27 cellular contexts compared by ENCODE assay signal in genomic region chr7:99047526-99048077, GRCh38.
"Had no signal": no experiment of that assay in that cellular context is flagged by ENCODE, and none has a peak within 500 bp of the region (broad histone marks: within the 10 kb centered on the region; RNA-seq: fewer than 3 reads in every experiment).

No MANE protein-coding gene starts in this region.

- H3K4me1 ChIP-seq: left lung, uterus had no signal

- ATAC-seq: esophagus mucosa; left lung; natural killer cell treated with Interleukin-12 subunit alpha and Interleukin-12 subunit beta and Interleukin-15 and Interleukin-18, amount 100 ng/mL, for 72 hours; right cardiac atrium; stimulated activated naive CD8-positive, alpha-beta T cell treated with anti-CD3 and anti-CD28 coated beads, Interleukin-15, amount 100 ng/mL, for 72 hours; T-helper 17 cell had no signal

- H3K27ac ChIP-seq: brain microvascular endothelial cell, left lung, neutrophil, ovary, uterus had no signal

- H3K4me3 Mint-ChIP-seq: activated CD4-positive, alpha-beta memory T cell treated with anti-CD3 and anti-CD28 coated beads, Interleukin-2, amount 10 ng/mL, durations not matched to agents 7 days and 5 days; natural killer cell treated with Interleukin-12 subunit alpha and Interleukin-12 subunit beta and Interleukin-15 and Interleukin-18, amount 100 ng/mL, for 72 hours; stimulated activated naive CD8-positive, alpha-beta T cell treated with anti-CD3 and anti-CD28 coated beads, Interleukin-15, amount 100 ng/mL, for 72 hours; T-helper 17 cell had no signal

- H3K9me3 ChIP-seq: left lung, neutrophil, ovary, uterus had no signal

- H3K27ac Mint-ChIP-seq: activated CD4-positive, alpha-beta memory T cell treated with anti-CD3 and anti-CD28 coated beads, Interleukin-2, amount 10 ng/mL, durations not matched to agents 7 days and 5 days; natural killer cell treated with Interleukin-12 subunit alpha and Interleukin-12 subunit beta and Interleukin-15 and Interleukin-18, amount 100 ng/mL, for 72 hours had no signal

- H3K9me3 Mint-ChIP-seq: activated CD4-positive, alpha-beta memory T cell treated with anti-CD3 and anti-CD28 coated beads, Interleukin-2, amount 10 ng/mL, durations not matched to agents 7 days and 5 days; natural killer cell treated with Interleukin-12 subunit alpha and Interleukin-12 subunit beta and Interleukin-15 and Interleukin-18, amount 100 ng/mL, for 72 hours; stimulated activated naive CD8-positive, alpha-beta T cell treated with anti-CD3 and anti-CD28 coated beads, Interleukin-15, amount 100 ng/mL, for 72 hours had no signal

- H3K36me3 ChIP-seq: ovary, uterus had no signal

- H3K27me3 ChIP-seq: brain microvascular endothelial cell, left lung, neutrophil, ovary, uterus had no signal

- DNase-seq: activated CD4-positive, alpha-beta memory T cell treated with anti-CD3 and anti-CD28 coated beads, Interleukin-2, amount 10 ng/mL, durations not matched to agents 7 days and 5 days; activated CD4-positive, alpha-beta T cell treated with anti-CD3 and anti-CD28 coated beads for 48 hours; activated CD4-positive, CD25-positive, alpha-beta regulatory T cell; activated effector memory CD4-positive, alpha-beta T cell treated with Interleukin-2 at 50 U/mL for 16 hours; activated naive CD4-positive, alpha-beta T cell treated with anti-CD3 and anti-CD28 coated beads, Interleukin-2, amount 50 U/mL, for 16 hours; aorta; brain microvascular endothelial cell; caudate nucleus; dermis blood vessel endothelial cell; effector CD8-positive, alpha-beta T cell; foreskin melanocyte; glutamatergic neuron; hippocampal formation; kidney glomerular epithelial cell; left lung; ovary; right cardiac atrium; stimulated activated CD4-positive, alpha-beta T cell treated with anti-CD3 and anti-CD28 coated beads, Interleukin-12 subunit alpha, Interleukin-12 subunit beta, amount 100 ng/mL, for 4 hours; stimulated activated CD4-positive, alpha-beta T cell treated with anti-CD3 and anti-CD28 coated beads, Interleukin-4, amount 100 ng/mL, for 4 hours; stimulated activated naive CD8-positive, alpha-beta T cell treated with anti-CD3 and anti-CD28 coated beads, Interleukin-15, amount 100 ng/mL, for 72 hours; SW 1271; T-helper 17 cell; trophoblast cell; uterus had no signal

- H3K4me1 Mint-ChIP-seq: activated CD4-positive, alpha-beta memory T cell treated with anti-CD3 and anti-CD28 coated beads, Interleukin-2, amount 10 ng/mL, durations not matched to agents 7 days and 5 days had no signal

- H3K27me3 Mint-ChIP-seq: activated CD4-positive, alpha-beta memory T cell treated with anti-CD3 and anti-CD28 coated beads, Interleukin-2, amount 10 ng/mL, durations not matched to agents 7 days and 5 days; natural killer cell treated with Interleukin-12 subunit alpha and Interleukin-12 subunit beta and Interleukin-15 and Interleukin-18, amount 100 ng/mL, for 72 hours; stimulated activated naive CD8-positive, alpha-beta T cell treated with anti-CD3 and anti-CD28 coated beads, Interleukin-15, amount 100 ng/mL, for 72 hours; T-helper 17 cell had no signal

- H3K4me3 ChIP-seq: left lung, ovary, uterus had no signal
